Comparison of ENCODE assay signal across 15 cellular contexts in genomic region chr13:111505175-111505777, GRCh38.
DNase-seq lines count a peak whose midpoint lies in the region; ATAC-seq and TF ChIP-seq lines count a peak whose summit lies in the region.
"Had no signal": no experiment of that assay in that cellular context is flagged by ENCODE, and none has a peak within 500 bp of the region (broad histone marks: within the 10 kb centered on the region; RNA-seq: fewer than 3 reads in every experiment).

No MANE protein-coding gene starts in this region.

- intact Hi-C loops in left ventricle myocardium inferior (cut with micrococcal nuclease) (no loop called here), Right ventricle myocardium superior (cut with DNase I) (no loop called here)

- no peaks in the 10 kb centered on the region for H3K4me1 ChIP-seq in left ventricle myocardium inferior
- H3K4me1 ChIP-seq: ascending aorta had no signal

- no peak overlapping the region for H3K27ac ChIP-seq in left ventricle myocardium inferior (replicated peaks)
- H3K27ac ChIP-seq: ascending aorta, epithelial cell of prostate had no signal

- H3K27ac Mint-ChIP-seq in type B pancreatic cell = no peak overlapping the region
- H3K27ac Mint-ChIP-seq: IgD-negative memory B cell, natural killer cell, T-cell had no signal

- no peaks in the 10 kb centered on the region for H3K36me3 ChIP-seq in left ventricle myocardium inferior
- H3K36me3 ChIP-seq: ascending aorta had no signal

- H3K9me3 ChIP-seq in left ventricle myocardium inferior (replicated peaks) = peaks cover 8% of the 10 kb centered on the region
- H3K9me3 ChIP-seq: ascending aorta had no signal

- no peak overlapping the region for H3K4me3 Mint-ChIP-seq in type B pancreatic cell
- H3K4me3 Mint-ChIP-seq: IgD-negative memory B cell, natural killer cell, T-cell had no signal

- no peak for ATAC-seq in Right ventricle myocardium superior (ENCODE audit: poor library complexity)
- no peak for ATAC-seq in HG02610 (IDR thresholded peaks at IDR 0.05; ENCODE audit: unreplicated experiment)
- ATAC-seq: natural killer cell, T-cell had no signal

- H3K36me3 Mint-ChIP-seq in type B pancreatic cell = no peaks in the 10 kb centered on the region
- H3K36me3 Mint-ChIP-seq: IgD-negative memory B cell, natural killer cell, T-cell had no signal

- DNase-seq in left ventricle myocardium inferior (no peak), Right ventricle myocardium superior (no peak), NCI-H526 (lab: John Stamatoyannopoulos, UW) (peak; percentile 25 to 78), epithelial cell of proximal tubule (ENCODE audit: low read depth) (no peak), type B pancreatic cell (ENCODE audit: extremely low spot score, unreplicated experiment) (peak; percentile 25), nucleus accumbens (lab: John Stamatoyannopoulos, UW) (no peak), dedifferentiated amniotic fluid mesenchymal stem cell (ENCODE audit: extremely low spot score) (no peak)
- DNase-seq: natural killer cell; NCI-H510A; stimulated activated naive CD4-positive, alpha-beta T cell; T-cell had no signal

- TF ChIP-seq CTCF in left ventricle myocardium inferior (IDR thresholded peaks at IDR 0.05; ENCODE audit: borderline replicate concordance) = peak; percentile 47
- TF ChIP-seq CTCF in epithelial cell of proximal tubule (conservative IDR thresholded peaks at IDR 0.05; ENCODE audit: low read depth, low read length) = peak; percentile 18
- TF ChIP-seq CTCF in type B pancreatic cell (conservative IDR thresholded peaks at IDR 0.05) = peak; percentile 77

- H3K4me1 Mint-ChIP-seq in type B pancreatic cell (ENCODE audit: unreplicated experiment) = no peaks in the 10 kb centered on the region
- H3K4me1 Mint-ChIP-seq: natural killer cell, T-cell had no signal

- no peaks in the 10 kb centered on the region for H3K9me3 Mint-ChIP-seq in type B pancreatic cell

- no peak overlapping the region for H3K4me3 ChIP-seq in left ventricle myocardium inferior
- H3K4me3 ChIP-seq in epithelial cell of proximal tubule (ENCODE audit: low read depth, low read length) = no peak overlapping the region
- H3K4me3 ChIP-seq: ascending aorta had no signal

- H3K27me3 Mint-ChIP-seq in type B pancreatic cell = peaks cover 46% of the 10 kb centered on the region

- peaks cover 84% of the 10 kb centered on the region for H3K27me3 ChIP-seq in left ventricle myocardium inferior (ENCODE audit: low read depth)
- H3K27me3 ChIP-seq: ascending aorta had no signal

Comparison
In these comparisons a context has a peak if more than half of its experiments do, and no peak if none do; other contexts are left out.
1. DNase-seq: peak in NCI-H526 (2 of 2) and type B pancreatic cell (single experiment); none in left ventricle myocardium inferior (single experiment), Right ventricle myocardium superior (single experiment), epithelial cell of proximal tubule (single experiment), nucleus accumbens (0 of 56) and dedifferentiated amniotic fluid mesenchymal stem cell (single experiment).
2. CTCF ChIP-seq: peak in every context shown above with its lines; median percentile 77 in type B pancreatic cell; 47 in left ventricle myocardium inferior; 18 in epithelial cell of proximal tubule.